14 cellular contexts compared by ENCODE assay signal in genomic region chr6:169940554-169941290, GRCh38.
"Had no signal": no experiment of that assay in that cellular context is flagged by ENCODE, and none has a peak within 500 bp of the region (broad histone marks: within the 10 kb centered on the region; RNA-seq: fewer than 3 reads in every experiment).

No MANE protein-coding gene starts in this region.

- H3K9me3 ChIP-seq: gastrocnemius medialis, sigmoid colon, transverse colon had no signal

- H3K27ac Mint-ChIP-seq: activated naive CD8-positive, alpha-beta T cell treated with anti-CD3 and anti-CD28 coated beads, Interleukin-2, amount 10 ng/mL, durations not matched to agents 7 days and 5 days; T-helper 17 cell had no signal

- DNase-seq: activated gamma-delta T cell treated with Interleukin-2 at 50 U/mL for 16 hours; activated naive CD8-positive, alpha-beta T cell treated with anti-CD3 and anti-CD28 coated beads, Interleukin-2, amount 10 ng/mL, durations not matched to agents 7 days and 5 days; activated T-cell treated with anti-CD3 and anti-CD28 coated beads, Interleukin-2, amount 50 U/mL, for 48 hours; anterior cingulate cortex; dorsolateral prefrontal cortex; gastrocnemius medialis; heart right ventricle; sigmoid colon; stimulated activated CD4-positive, alpha-beta T cell treated with anti-CD3 and anti-CD28 coated beads, Interleukin-2, amount 100 ng/mL, for 24 hours; stimulated activated naive CD4-positive, alpha-beta T cell; substantia nigra; T-helper 17 cell; transverse colon had no signal

- H3K36me3 ChIP-seq: gastrocnemius medialis, heart right ventricle, sigmoid colon, transverse colon had no signal

- H3K4me1 Mint-ChIP-seq: activated naive CD8-positive, alpha-beta T cell treated with anti-CD3 and anti-CD28 coated beads, Interleukin-2, amount 10 ng/mL, durations not matched to agents 7 days and 5 days; T-helper 17 cell had no signal

- ATAC-seq: gastrocnemius medialis, heart right ventricle, left ventricle myocardium superior, T-helper 17 cell had no signal

- H3K4me3 Mint-ChIP-seq: activated naive CD8-positive, alpha-beta T cell treated with anti-CD3 and anti-CD28 coated beads, Interleukin-2, amount 10 ng/mL, durations not matched to agents 7 days and 5 days; T-helper 17 cell had no signal

- H3K27ac ChIP-seq: dorsolateral prefrontal cortex, gastrocnemius medialis, heart right ventricle, sigmoid colon, transverse colon had no signal

- H3K27me3 ChIP-seq: gastrocnemius medialis, transverse colon had no signal

- H3K4me3 ChIP-seq: dorsolateral prefrontal cortex, gastrocnemius medialis, heart right ventricle, sigmoid colon, transverse colon had no signal

- H3K4me1 ChIP-seq: gastrocnemius medialis, transverse colon had no signal
